ENCODE assay signal across 8 cellular contexts in the genomic region with DNA sequence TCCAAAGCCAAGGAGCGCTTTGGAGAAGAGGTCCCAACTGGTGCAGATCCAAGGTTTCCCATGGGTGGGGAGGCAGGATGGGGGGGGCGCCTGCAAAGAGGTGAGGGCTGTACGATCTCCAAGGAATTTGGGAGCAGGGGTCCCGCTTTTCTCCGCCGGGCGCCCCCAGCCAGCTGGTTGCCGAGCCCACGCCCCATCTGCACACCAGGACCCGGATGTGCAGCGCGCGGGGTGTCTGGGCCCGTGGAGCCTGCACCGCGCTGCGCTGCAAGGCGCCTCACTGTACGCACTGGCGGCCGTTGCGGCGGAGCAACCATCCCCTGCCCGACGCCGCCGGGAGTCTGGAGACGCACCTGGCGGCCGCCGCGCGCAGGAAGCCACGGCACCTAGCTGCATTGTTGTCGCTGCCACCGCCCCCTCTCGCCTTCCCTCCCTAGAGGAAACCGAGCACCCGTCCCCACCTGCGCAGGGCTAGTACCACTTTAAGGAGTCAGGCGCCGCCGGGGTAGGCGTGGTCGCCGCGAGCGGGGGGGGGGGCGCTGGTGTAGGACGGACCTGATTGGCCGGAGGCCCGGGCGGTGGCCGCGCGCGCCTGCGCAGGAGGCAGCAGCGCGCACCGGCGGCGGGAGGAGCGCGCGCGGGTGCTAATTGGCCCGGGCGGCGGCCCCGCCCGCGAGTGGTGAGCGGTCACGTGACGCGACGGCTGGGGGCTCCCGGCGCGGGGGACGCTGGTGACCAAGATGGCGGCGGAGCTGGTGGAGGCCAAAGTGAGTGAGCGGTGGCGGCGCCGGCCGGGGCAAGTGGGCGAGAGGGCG. TPM values are rescaled to one million over a fixed set of nuclear protein-coding genes. Genes with fewer than 3 reads are reported as not detected.
DNase-seq lines count a peak whose midpoint lies in the region; ATAC-seq and TF ChIP-seq lines count a peak whose summit lies in the region.

A gene with protein sequence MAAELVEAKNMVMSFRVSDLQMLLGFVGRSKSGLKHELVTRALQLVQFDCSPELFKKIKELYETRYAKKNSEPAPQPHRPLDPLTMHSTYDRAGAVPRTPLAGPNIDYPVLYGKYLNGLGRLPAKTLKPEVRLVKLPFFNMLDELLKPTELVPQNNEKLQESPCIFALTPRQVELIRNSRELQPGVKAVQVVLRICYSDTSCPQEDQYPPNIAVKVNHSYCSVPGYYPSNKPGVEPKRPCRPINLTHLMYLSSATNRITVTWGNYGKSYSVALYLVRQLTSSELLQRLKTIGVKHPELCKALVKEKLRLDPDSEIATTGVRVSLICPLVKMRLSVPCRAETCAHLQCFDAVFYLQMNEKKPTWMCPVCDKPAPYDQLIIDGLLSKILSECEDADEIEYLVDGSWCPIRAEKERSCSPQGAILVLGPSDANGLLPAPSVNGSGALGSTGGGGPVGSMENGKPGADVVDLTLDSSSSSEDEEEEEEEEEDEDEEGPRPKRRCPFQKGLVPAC (plus strand): TSS at position 716 of the 815 bp plus-strand sequence. CDS start 25 bp downstream, at position 741.

- TF ChIP-seq CTCF in GM13976 (IDR thresholded peaks at IDR 0.05; ENCODE audit: borderline replicate concordance, control extremely low read depth, extremely low read depth, insufficient read depth, missing control alignments) (no peak), prostate gland (IDR thresholded peaks at IDR 0.05) (peak in 2 of 4 experiments; percentile 37 to 49)

- intact Hi-C loops in T-helper 1 cell treated with Interleukin-12 subunit alpha and Interleukin-12 subunit beta and Interleukin-4 antibody, amounts not matched to agents 30 ng/mL and 1 ng/mL, for 36 hours (cut with micrococcal nuclease): loop anchor here (1.0 to 5.0 kb wide), 10 partner anchors 17 to 435 kb away; a partner anchor contains a TSS
- intact Hi-C loops in left cardiac atrium (cut with DNase I) (no loop called here), prostate gland (cut with DNase I) (no loop called here)

- peak within 1 kb of the TSS; percentile 98 to 100 for H3K4me3 ChIP-seq in prostate gland

- H3K9me3 ChIP-seq in prostate gland: no peaks in the 10 kb centered on the region

- peak; percentile 90 for ATAC-seq in HG02840 (IDR thresholded peaks at IDR 0.05; ENCODE audit: low FRiP score, unreplicated experiment)
- peak; percentile 97 for ATAC-seq in left cardiac atrium

- peak; percentile 100 for DNase-seq in GM13976 (ENCODE audit: low spot score)
- DNase-seq in NCI-H146 (lab: John Stamatoyannopoulos, UW): peak; percentile 96
- peak; percentile 84 for DNase-seq in amniotic epithelial cell (ENCODE audit: low read depth)
- peak; percentile 96 for DNase-seq in left cardiac atrium
- peak; percentile 94 for DNase-seq in prostate gland (ENCODE audit: low spot score)
- peak; percentile 95 for DNase-seq in ureter (ENCODE audit: low spot score)

- under 1% methylated on average over 66 of the region's 91 CpGs for WGBS in prostate gland

- in situ Hi-C loops in GM13976 (cut with MboI; ENCODE audit: low sequenced_read_pairs, unreplicated experiment): no loop called here

- TF ChIP-seq POLR2A in prostate gland (IDR thresholded peaks at IDR 0.05): peak; percentile 40

- peaks cover 26% of the 10 kb centered on the region for H3K4me1 ChIP-seq in prostate gland (replicated peaks)

- peak within 1 kb of the TSS; percentile 84 to 94 for H3K27ac ChIP-seq in prostate gland

- H3K36me3 ChIP-seq in prostate gland: no peaks in the 10 kb centered on the region

- no peaks in the 10 kb centered on the region for H3K27me3 ChIP-seq in prostate gland (replicated peaks; ENCODE audit: insufficient read depth)

RNA-seq across cellular contexts. Expression of the gene that starts here (rescaled TPM):
- total RNA-seq in T-helper 1 cell treated with Interleukin-12 subunit alpha and Interleukin-12 subunit beta and Interleukin-4 antibody, amounts not matched to agents 30 ng/mL and 1 ng/mL, for 36 hours: 38.4 and 40.5 TPM in 2 replicates
- total RNA-seq in left cardiac atrium (10 to 100 TPM; 13.8 to 14.0 TPM), prostate gland (10 to 100 TPM; 25.3 to 70.0 TPM), ureter (27.3 TPM)

Comparison
In these comparisons a context has a peak if more than half of its experiments do, and no peak if none do; other contexts are left out.
1. Peak in every context shown above with its lines: DNase-seq, ATAC-seq, H3K4me3 ChIP-seq and H3K27ac ChIP-seq.